Comparison of ENCODE assay signal across 20 cellular contexts in the genomic region with DNA sequence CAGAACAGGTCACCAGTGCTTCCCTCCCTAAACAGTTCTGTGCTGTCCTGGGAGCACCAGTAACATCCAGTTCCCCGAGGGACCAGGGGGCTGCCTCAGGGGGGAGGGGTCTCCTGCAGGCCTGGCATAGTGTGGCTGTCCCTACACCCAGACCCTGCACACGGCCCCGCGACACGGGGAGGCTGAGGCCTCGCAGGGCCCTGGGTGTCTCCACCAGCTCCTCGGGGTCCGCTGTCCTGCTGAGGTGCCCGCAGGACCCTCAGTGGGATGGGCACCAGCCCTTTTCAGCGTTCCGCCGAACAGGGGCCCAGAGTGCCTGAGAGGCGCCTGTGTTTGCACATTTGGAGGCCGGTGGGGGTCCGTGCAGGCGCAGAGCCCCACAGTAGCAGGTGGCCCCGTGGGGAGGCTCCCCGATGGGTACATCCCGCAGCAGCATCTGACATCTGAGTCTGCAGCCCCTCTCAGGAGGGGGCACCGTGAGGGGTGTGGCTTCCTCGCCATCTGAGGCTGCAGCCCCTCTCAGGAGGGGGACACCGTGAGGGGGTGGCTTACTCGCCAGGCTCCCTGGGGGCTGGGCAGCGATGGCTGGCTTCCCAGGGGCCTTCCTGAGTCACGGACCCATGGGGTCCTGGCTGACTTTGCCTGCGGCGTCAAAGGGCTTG. TPM values are rescaled to one million over a fixed set of nuclear protein-coding genes. Genes with fewer than 3 reads are reported as not detected.
A peak's percentile ranks its signal among the peaks of the same experiment; 100 is the strongest.
DNase-seq lines count a peak whose midpoint lies in the region; ATAC-seq, FAIRE-seq and TF ChIP-seq lines count a peak whose summit lies in the region.
"Had no signal": no experiment of that assay in that cellular context is flagged by ENCODE, and none has a peak within 500 bp of the region (broad histone marks: within the 10 kb centered on the region; RNA-seq: fewer than 3 reads in every experiment).

No MANE protein-coding gene starts in this region.

- no peak for TF ChIP-seq EP300 in HepG2 (IDR thresholded peaks at IDR 0.05; ENCODE audit: low read depth in 2 of 2, low read length in 2 of 2)
- no peak for TF ChIP-seq EP300 in HepG2 (CRISPR knock-in tag; IDR thresholded peaks at IDR 0.05; ENCODE audit: borderline replicate concordance)
- no peak for TF ChIP-seq EP300 in K562 (IDR thresholded peaks at IDR 0.05; ENCODE audit: low read length)
- TF ChIP-seq EP300 in transverse colon (IDR thresholded peaks at IDR 0.05; ENCODE audit: low read depth) = no peak

- no peaks in the 10 kb centered on the region for H3K9me3 Mint-ChIP-seq in osteocyte (ENCODE audit: unreplicated experiment)
- H3K9me3 Mint-ChIP-seq in naive thymus-derived CD8-positive, alpha-beta T cell = no peaks in the 10 kb centered on the region
- H3K9me3 Mint-ChIP-seq: CD8-positive, alpha-beta T cell; HFFc6 had no signal

- CTCF ChIA-PET in HepG2 (lab: Yijun Ruan, JAX; ENCODE audit: low intra/inter-chr PET ratio, low total read pairs) (no interaction called here), K562 (lab: Yijun Ruan, JAX; ENCODE audit: low intra/inter-chr PET ratio) (no interaction called here)

- H3K36me3 Mint-ChIP-seq in osteocyte (ENCODE audit: unreplicated experiment) = no peaks in the 10 kb centered on the region
- H3K36me3 Mint-ChIP-seq in naive thymus-derived CD8-positive, alpha-beta T cell = no peaks in the 10 kb centered on the region
- H3K36me3 Mint-ChIP-seq: CD14-positive monocyte; CD8-positive, alpha-beta T cell had no signal

- H3K79me2 ChIP-seq in HepG2 (ENCODE audit: insufficient read depth, low read length) (no peaks in the 10 kb centered on the region), K562 (ENCODE audit: control insufficient read depth, insufficient read depth, low read length) (no peaks in the 10 kb centered on the region)

- in situ Hi-C loops in HepG2 (cut with HindIII; ENCODE audit: extremely low pct_ligation_motif_present, low pct_unique_long_range_greater_than_20kb) (no loop called here), K562 (cut with MboI) (no loop called here), transverse colon (cut with MboI; ENCODE audit: low pct_ligation_motif_present in 1 of 4, low pct_unique_long_range_greater_than_20kb in 1 of 4, low sequenced_read_pairs in 3 of 4) (no loop called here)

- TF ChIP-seq RAD21 in HepG2 (CRISPR knock-in tag; IDR thresholded peaks at IDR 0.05) (no peak), K562 (CRISPR knock-in tag; conservative IDR thresholded peaks at IDR 0.05 in 1 of 2, IDR thresholded peaks at IDR 0.05 in 1 of 2) (no peak)

- no peak for DNase-seq in HepG2 (ENCODE audit: low spot score)
- DNase-seq in right lobe of liver = no peak
- no peak for DNase-seq in K562 (ENCODE audit: extremely low read depth in 1 of 4, low spot score in 3 of 4)
- no peak for DNase-seq in transverse colon
- no peak for DNase-seq in osteocyte (ENCODE audit: extremely low spot score, unreplicated experiment)
- DNase-seq in cerebellar nuclear complex (lab: John Stamatoyannopoulos, UW) = no peak
- no peak for DNase-seq in naive thymus-derived CD8-positive, alpha-beta T cell
- DNase-seq: ACHN; Caco-2; CD8-positive, alpha-beta T cell; DND-41; GDM1; HFFc6; IMR-90 had no signal

- H3K4me2 ChIP-seq in HepG2 (ENCODE audit: low read depth, low read length) (no peak overlapping the region), K562 (ENCODE audit: insufficient read depth, low read length) (no peak overlapping the region)

- POLR2A ChIA-PET in HepG2 (lab: Yijun Ruan, JAX) (interaction anchor here (1.0 kb wide), 1 partner anchor 9 kb away, joined by 4 read pairs; no protein-coding TSS in a partner anchor), K562 (lab: Yijun Ruan, JAX) (no interaction called here)
- POLR2A ChIA-PET in naive thymus-derived CD8-positive, alpha-beta T cell (lab: Charles Lee) = no interaction called here

- H3K4me3 Mint-ChIP-seq in osteocyte (ENCODE audit: unreplicated experiment) = no peak overlapping the region
- H3K4me3 Mint-ChIP-seq in naive thymus-derived CD8-positive, alpha-beta T cell = no peak overlapping the region
- H3K4me3 Mint-ChIP-seq: CD14-positive monocyte; CD8-positive, alpha-beta T cell; HFFc6 had no signal

- no peaks in the 10 kb centered on the region for H3K4me1 Mint-ChIP-seq in osteocyte (ENCODE audit: unreplicated experiment)
- H3K4me1 Mint-ChIP-seq in naive thymus-derived CD8-positive, alpha-beta T cell = peaks cover 8 to 24% (median 22%) of the 10 kb centered on the region in 4 donors

- no peak for TF ChIP-seq POLR2A in HepG2 (IDR thresholded peaks at IDR 0.05; ENCODE audit: insufficient read depth in 1 of 2, low read depth in 2 of 2, low read length in 2 of 2)
- TF ChIP-seq POLR2A in right lobe of liver (IDR thresholded peaks at IDR 0.05) = no peak
- TF ChIP-seq POLR2A in K562 (conservative IDR thresholded peaks at IDR 0.05) = no peak
- no peak for TF ChIP-seq POLR2A in transverse colon (IDR thresholded peaks at IDR 0.05)

- H3K9ac ChIP-seq in HepG2 (ENCODE audit: insufficient read depth, low read depth, low read length) = no peak overlapping the region
- H3K9ac ChIP-seq in K562 (ENCODE audit: insufficient read depth in 1 of 2, low read depth in 2 of 2, low read length in 2 of 2) = peak overlapping the region in 1 of 2 experiments; percentile 83; a peak in 2 of 4 replicates
- peak overlapping the region in 1 of 2 donors; percentile 12 for H3K9ac ChIP-seq in mucosa of rectum (ENCODE audit: low read depth in 1 of 2, low read length in 2 of 2)

- H2AFZ ChIP-seq in HepG2 (ENCODE audit: low read length) = no peak overlapping the region
- peak overlapping the region; percentile 72; the same call in 1 of the 2 replicates for H2AFZ ChIP-seq in K562 (ENCODE audit: low read depth, low read length)

- intact Hi-C loops in HepG2 (cut with micrococcal nuclease; ENCODE audit: unreplicated experiment) (no loop called here), right lobe of liver (cut with DNase I) (no loop called here), K562 (cut with micrococcal nuclease) (no loop called here), transverse colon (cut with DNase I; ENCODE audit: low total_unique reads) (no loop called here)

- no peaks in the 10 kb centered on the region for H4K20me1 ChIP-seq in HepG2 (ENCODE audit: insufficient read depth, low read length)
- no peaks in the 10 kb centered on the region for H4K20me1 ChIP-seq in K562 (replicated peaks; ENCODE audit: control insufficient read depth, insufficient read depth, low read length)

- H3K27ac ChIP-seq in HepG2 (ENCODE audit: extremely low read length, insufficient read depth, low read length) (no peak overlapping the region), right lobe of liver (no peak overlapping the region), K562 (ENCODE audit: extremely low read depth, low read depth, low read length) (no peak overlapping the region), mucosa of rectum (ENCODE audit: low read depth in 2 of 2, low read length in 2 of 2) (peak overlapping the region; percentile 94 to 98), transverse colon (peak overlapping the region; percentile 88 to 93 (median 92))

- H3K27me3 Mint-ChIP-seq in osteocyte (ENCODE audit: unreplicated experiment) = peaks cover 4% of the 10 kb centered on the region
- no peaks in the 10 kb centered on the region for H3K27me3 Mint-ChIP-seq in naive thymus-derived CD8-positive, alpha-beta T cell

- no peak overlapping the region for H3K4me3 ChIP-seq in HepG2 (replicated peaks in 1 of 3; ENCODE audit: insufficient read depth in 1 of 3, low read depth in 2 of 3, low read length in 3 of 3)
- no peak overlapping the region for H3K4me3 ChIP-seq in right lobe of liver
- H3K4me3 ChIP-seq in K562 = no peak overlapping the region
- H3K4me3 ChIP-seq in mucosa of rectum (ENCODE audit: low read length in 2 of 2) = no peak overlapping the region
- no peak overlapping the region for H3K4me3 ChIP-seq in transverse colon
- H3K4me3 ChIP-seq: HAP-1 had no signal

- no peaks in the 10 kb centered on the region for H3K9me1 ChIP-seq in K562 (ENCODE audit: control insufficient read depth, insufficient read depth, low read length)

- H3K9me3 ChIP-seq in HepG2 (ENCODE audit: low read length) (no peaks in the 10 kb centered on the region), right lobe of liver (no peaks in the 10 kb centered on the region), K562 (replicated peaks; ENCODE audit: control insufficient read depth, insufficient read depth, low read depth, low read length) (no peaks in the 10 kb centered on the region), mucosa of rectum (ENCODE audit: control insufficient read depth in 2 of 2, low read length in 2 of 2) (no peaks in the 10 kb centered on the region), transverse colon (no peaks in the 10 kb centered on the region)
- H3K9me3 ChIP-seq: Caco-2, HAP-1 had no signal

- no peak overlapping the region for H3K27ac Mint-ChIP-seq in osteocyte (ENCODE audit: unreplicated experiment)
- H3K27ac Mint-ChIP-seq in naive thymus-derived CD8-positive, alpha-beta T cell = no peak overlapping the region
- H3K27ac Mint-ChIP-seq: CD14-positive monocyte; CD8-positive, alpha-beta T cell; HFFc6 had no signal

- no peaks in the 10 kb centered on the region for H3K27me3 ChIP-seq in HepG2 (ENCODE audit: control insufficient read depth in 1 of 2, insufficient read depth in 2 of 2, low read length in 2 of 2)
- H3K27me3 ChIP-seq in right lobe of liver = no peaks in the 10 kb centered on the region
- H3K27me3 ChIP-seq in K562 (ENCODE audit: control insufficient read depth in 2 of 2, insufficient read depth in 2 of 2, low read length in 2 of 2) = peaks cover 1 to 2% of the 10 kb centered on the region in 2 experiments; a peak in 2 of 5 replicates
- no peaks in the 10 kb centered on the region for H3K27me3 ChIP-seq in mucosa of rectum (ENCODE audit: control insufficient read depth in 2 of 2, insufficient read depth in 2 of 2, low read length in 2 of 2)
- H3K27me3 ChIP-seq in transverse colon = peaks cover 13% of the 10 kb centered on the region

- FAIRE-seq in HepG2 (lab: Jason Lieb, UNC) (no peak), K562 (lab: Jason Lieb, UNC) (no peak)
- FAIRE-seq: GM12892, H1 had no signal

- H3K36me3 ChIP-seq in HepG2 (replicated peaks in 1 of 2; ENCODE audit: control insufficient read depth in 1 of 2, insufficient read depth in 2 of 2, low read length in 2 of 2) (no peaks in the 10 kb centered on the region), right lobe of liver (no peaks in the 10 kb centered on the region), K562 (ENCODE audit: control insufficient read depth, insufficient read depth, low read length) (no peaks in the 10 kb centered on the region), mucosa of rectum (ENCODE audit: control insufficient read depth in 2 of 2, insufficient read depth in 2 of 2, low read length in 2 of 2) (no peaks in the 10 kb centered on the region), transverse colon (no peaks in the 10 kb centered on the region)
- H3K36me3 ChIP-seq: HAP-1 had no signal

- 91% methylated on average over 1 of the region's 27 CpGs for WGBS in HepG2 (ENCODE audit: low lambda C conversion rate)
- 60% methylated on average over 1 of the region's 27 CpGs for WGBS in right lobe of liver (ENCODE audit: insufficient coverage, low coverage, low lambda C conversion rate, missing lambda C conversion rate)
- WGBS in K562 (ENCODE audit: insufficient coverage, low coverage, missing lambda C conversion rate) = 87% methylated on average over 25 of the region's 27 CpGs
- WGBS in transverse colon (ENCODE audit: low coverage in 1 of 2), 2 donors = 88% methylated on average over 26 of the region's 27 CpGs; no CpG with 5 or more reads in 1 of the 2 donors

- no TSS peak for BruUV-seq in HepG2 (replicated peaks; lab: Mats Ljungman, UMichigan)
- no TSS peak for BruUV-seq in K562 (replicated peaks; lab: Mats Ljungman, UMichigan)

- H3K4me1 ChIP-seq in HepG2 (ENCODE audit: insufficient read depth, low read length) (peaks cover 55% of the 10 kb centered on the region), right lobe of liver (no peaks in the 10 kb centered on the region), K562 (replicated peaks in 1 of 2; ENCODE audit: control insufficient read depth in 2 of 2, insufficient read depth in 2 of 2, low read length in 2 of 2) (peaks cover 16 to 79% of the 10 kb centered on the region in 2 experiments), mucosa of rectum (ENCODE audit: control insufficient read depth in 2 of 2, insufficient read depth in 2 of 2, low read length in 2 of 2) (peaks cover 27 to 51% of the 10 kb centered on the region in 2 donors), transverse colon (peaks cover 12 to 76% (median 45%) of the 10 kb centered on the region in 4 donors)
- H3K4me1 ChIP-seq: HAP-1 had no signal

- no peak for ATAC-seq in HepG2
- ATAC-seq in right lobe of liver = no peak
- no peak for ATAC-seq in K562
- ATAC-seq in naive thymus-derived CD8-positive, alpha-beta T cell = no peak
- ATAC-seq: CD8-positive, alpha-beta T cell had no signal

- TF ChIP-seq CTCF in HepG2 (CRISPR knock-in tag; IDR thresholded peaks at IDR 0.05) (no peak), right lobe of liver (IDR thresholded peaks at IDR 0.05) (no peak), K562 (IDR thresholded peaks at IDR 0.05 in 2 of 3, conservative IDR thresholded peaks at IDR 0.05 in 1 of 3; ENCODE audit: insufficient read depth in 2 of 3, low read depth in 1 of 3, low read length in 3 of 3) (no peak), transverse colon (IDR thresholded peaks at IDR 0.05) (no peak), osteocyte (IDR thresholded peaks at IDR 0.05) (no peak)

RNA-seq across cellular contexts. Expression of a gene that starts 18.5 kb away (rescaled TPM):
- 3.8 and 6.7 TPM in 2 replicates for total RNA-seq in HepG2 (2016; rRNA removed; fragmentation: Illumina TruSeq; extraction: Trizol)
- total RNA-seq in HepG2 (2016; cell fraction: cytosol; rRNA removed; fragmentation: Illumina TruSeq; extraction: Trizol; ENCODE audit: low read depth) = 6.3 and 6.8 TPM in 2 replicates
- total RNA-seq in HepG2 (2016; cell fraction: insoluble cytoplasmic fraction; rRNA removed; fragmentation: Illumina TruSeq; extraction: Trizol) = 3.6 and 6.6 TPM in 2 replicates
- total RNA-seq in HepG2 (2016; cell fraction: membrane; rRNA removed; fragmentation: Illumina TruSeq; extraction: Trizol) = 7.4 and 7.9 TPM in 2 replicates
- 6.3 and 7.7 TPM in 2 replicates for total RNA-seq in HepG2 (2016; cell fraction: nucleus; rRNA removed; fragmentation: Illumina TruSeq; extraction: Trizol)
- polyA plus RNA-seq in HepG2 (2011; rRNA removed) = 3.8 and 4.2 TPM in 2 replicates
- 1.7 and 4.2 TPM in 2 replicates for polyA plus RNA-seq in HepG2 (2011; cell fraction: cytosol; rRNA removed)
- polyA plus RNA-seq in HepG2 (2011; cell fraction: nucleus; rRNA removed) = 22.9 and 35.9 TPM in 2 replicates
- polyA plus RNA-seq in HepG2 (2012) = 2.8 and 3.2 TPM in 2 replicates
- polyA plus RNA-seq in HepG2 (2016; cell fraction: cytosol; fragmentation: Illumina TruSeq; extraction: Trizol; ENCODE audit: low read depth) = 4.7 and 6.0 TPM in 2 replicates
- 3.5 and 4.0 TPM in 2 replicates for polyA plus RNA-seq in HepG2 (2016; cell fraction: insoluble cytoplasmic fraction; fragmentation: Illumina TruSeq; extraction: Trizol; ENCODE audit: low read depth)
- polyA plus RNA-seq in HepG2 (2016; cell fraction: membrane; fragmentation: Illumina TruSeq; extraction: Trizol; ENCODE audit: low read depth) = 7.0 and 8.1 TPM in 2 replicates
- 19.9 and 20.1 TPM in 2 replicates for polyA plus RNA-seq in HepG2 (2016; cell fraction: nucleus; fragmentation: Illumina TruSeq; extraction: Trizol; ENCODE audit: insufficient read depth, low read depth)
- polyA minus RNA-seq in HepG2 (2011; rRNA and poly(A)+ RNA removed; ENCODE audit: low replicate concordance) = 2.9 and 5.6 TPM in 2 replicates
- polyA minus RNA-seq in HepG2 (2011; cell fraction: cytosol; rRNA and poly(A)+ RNA removed) = 2.1 and 2.2 TPM in 2 replicates
- polyA minus RNA-seq in HepG2 (2011; cell fraction: nucleus; rRNA and poly(A)+ RNA removed) = 3.7 and 4.5 TPM in 2 replicates
- 1 to 10 TPM; 4.0 to 7.7 (median 6.4) TPM for total RNA-seq in right lobe of liver
- 35.9 and 114 TPM in 2 replicates for total RNA-seq in K562 (2011; cell fraction: chromatin; rRNA removed; ENCODE audit: low replicate concordance)
- total RNA-seq in K562 (2011; cell fraction: nucleolus; rRNA removed) = 121 and 123 TPM in 2 replicates
- total RNA-seq in K562 (2011; cell fraction: nucleoplasm; rRNA removed) = 60.4 and 67.1 TPM in 2 replicates
- total RNA-seq in K562 (2014; rRNA removed) = 34.0 and 50.2 TPM in 2 replicates
- 1.0 and 1.4 TPM in 2 replicates for total RNA-seq in K562 (2014; rRNA removed; fragmentation: Illumina TruSeq; extraction: Trizol)
- total RNA-seq in K562 (2015; rRNA removed; fragmentation: Illumina TruSeq; extraction: Trizol) = 10.6 and 12.2 TPM in 2 replicates
- total RNA-seq in K562 (2021) = 42.3 and 46.4 TPM in 2 replicates
- polyA plus RNA-seq in K562 (2011; rRNA removed) = 13.2 and 23.8 TPM in 2 replicates
- 21.2 and 54.5 TPM in 2 replicates for polyA plus RNA-seq in K562 (2011; cell fraction: cytosol; rRNA removed)
- polyA plus RNA-seq in K562 (2011; cell fraction: nucleus; rRNA removed) = 125 and 192 TPM in 2 replicates
- 23.9 and 32.3 TPM in 2 replicates for polyA plus RNA-seq in K562 (2012)
- polyA plus RNA-seq in K562 (2014; fragmentation: Illumina TruSeq; extraction: Trizol) = 6.3 and 17.8 TPM in 2 replicates
- under 1 TPM; 0.28 to 0.60 TPM for polyA plus RNA-seq in K562 (2014; fragmentation: Nextera tagmentation; extraction: Ambion mirVana)
- 52.8 and 54.9 TPM in 2 replicates for polyA plus RNA-seq in K562 (2014; rRNA removed)
- 3.2 and 3.9 TPM in 2 replicates for polyA minus RNA-seq in K562 (2011; rRNA and poly(A)+ RNA removed)
- polyA minus RNA-seq in K562 (2011; cell fraction: cytosol; rRNA and poly(A)+ RNA removed) = 12.4 and 13.6 TPM in 2 replicates
- polyA minus RNA-seq in K562 (2011; cell fraction: nucleus; rRNA and poly(A)+ RNA removed) = 34.3 and 38.5 TPM in 2 replicates
- 100 to 1,000 TPM in 1 of 4 donors, 10 to 100 TPM in 3; 23.6 to 108 (median 47.3) TPM for total RNA-seq in transverse colon
- total RNA-seq in osteocyte = 16.9 and 17.9 TPM in 2 replicates
- total RNA-seq in naive thymus-derived CD8-positive, alpha-beta T cell = 10 to 100 TPM; 24.9 to 26.5 TPM
- 10 to 100 TPM in 1 of 3 donors, 1 to 10 TPM in 2; 3.2 to 10.7 (median 6.2) TPM for polyA plus RNA-seq in naive thymus-derived CD8-positive, alpha-beta T cell

RNA-seq across cellular contexts. Expression of a gene that starts 39.2 kb away (rescaled TPM):
- total RNA-seq in HepG2 (2016; rRNA removed; fragmentation: Illumina TruSeq; extraction: Trizol) (not detected in 2 replicates), right lobe of liver (not detected), K562 (2014; rRNA removed) (not detected in 2 replicates), K562 (2014; rRNA removed; fragmentation: Illumina TruSeq; extraction: Trizol) (not detected in 2 replicates), K562 (2015; rRNA removed; fragmentation: Illumina TruSeq; extraction: Trizol) (not detected in 2 replicates), K562 (2021) (not detected in 2 replicates), transverse colon (under 1 TPM in 2 of 4 donors, not detected in 2; 0.40 to 0.48 TPM), osteocyte (not detected in 2 replicates)
- not detected in 2 replicates for total RNA-seq in HepG2 (2016; cell fraction: cytosol; rRNA removed; fragmentation: Illumina TruSeq; extraction: Trizol; ENCODE audit: low read depth)
- total RNA-seq in HepG2 (2016; cell fraction: insoluble cytoplasmic fraction; rRNA removed; fragmentation: Illumina TruSeq; extraction: Trizol) = not detected in 2 replicates
- total RNA-seq in HepG2 (2016; cell fraction: membrane; rRNA removed; fragmentation: Illumina TruSeq; extraction: Trizol) = not detected in 2 replicates
- total RNA-seq in HepG2 (2016; cell fraction: nucleus; rRNA removed; fragmentation: Illumina TruSeq; extraction: Trizol) = not detected in 2 replicates
- polyA plus RNA-seq in HepG2 (2011; rRNA removed) (not detected in 2 replicates), K562 (2011; rRNA removed) (not detected in 2 replicates), K562 (2014; fragmentation: Illumina TruSeq; extraction: Trizol) (not detected in 2 replicates), K562 (2014; fragmentation: Nextera tagmentation; extraction: Ambion mirVana) (not detected), K562 (2014; rRNA removed) (not detected in 2 replicates)
- polyA plus RNA-seq in HepG2 (2011; cell fraction: cytosol; rRNA removed) = 0.06 and 0.08 TPM in 2 replicates
- polyA plus RNA-seq in HepG2 (2011; cell fraction: nucleus; rRNA removed) = 0.24 and 0.48 TPM in 2 replicates
- 0.07 TPM in 1 of 2 replicates, not detected in the other for polyA plus RNA-seq in HepG2 (2012)
- polyA plus RNA-seq in HepG2 (2016; cell fraction: cytosol; fragmentation: Illumina TruSeq; extraction: Trizol; ENCODE audit: low read depth) = not detected in 2 replicates
- not detected in 2 replicates for polyA plus RNA-seq in HepG2 (2016; cell fraction: insoluble cytoplasmic fraction; fragmentation: Illumina TruSeq; extraction: Trizol; ENCODE audit: low read depth)
- not detected in 2 replicates for polyA plus RNA-seq in HepG2 (2016; cell fraction: membrane; fragmentation: Illumina TruSeq; extraction: Trizol; ENCODE audit: low read depth)
- not detected in 2 replicates for polyA plus RNA-seq in HepG2 (2016; cell fraction: nucleus; fragmentation: Illumina TruSeq; extraction: Trizol; ENCODE audit: insufficient read depth, low read depth)
- 0.18 TPM in 1 of 2 replicates, not detected in the other for polyA minus RNA-seq in HepG2 (2011; rRNA and poly(A)+ RNA removed; ENCODE audit: low replicate concordance)
- polyA minus RNA-seq in HepG2 (2011; cell fraction: cytosol; rRNA and poly(A)+ RNA removed) = not detected in 2 replicates
- polyA minus RNA-seq in HepG2 (2011; cell fraction: nucleus; rRNA and poly(A)+ RNA removed) = not detected in 2 replicates
- 0.21 TPM in 1 of 2 replicates, not detected in the other for total RNA-seq in K562 (2011; cell fraction: chromatin; rRNA removed; ENCODE audit: low replicate concordance)
- total RNA-seq in K562 (2011; cell fraction: nucleolus; rRNA removed) = 0.17 TPM in 1 of 2 replicates, not detected in the other
- total RNA-seq in K562 (2011; cell fraction: nucleoplasm; rRNA removed) = not detected in 2 replicates
- 0.06 TPM in 1 of 2 replicates, not detected in the other for polyA plus RNA-seq in K562 (2011; cell fraction: cytosol; rRNA removed)
- polyA plus RNA-seq in K562 (2011; cell fraction: nucleus; rRNA removed) = 0.07 and 0.38 TPM in 2 replicates
- polyA plus RNA-seq in K562 (2012) = 0.10 TPM in 1 of 2 replicates, not detected in the other
- polyA minus RNA-seq in K562 (2011; rRNA and poly(A)+ RNA removed) = not detected in 2 replicates
- polyA minus RNA-seq in K562 (2011; cell fraction: cytosol; rRNA and poly(A)+ RNA removed) = not detected in 2 replicates
- polyA minus RNA-seq in K562 (2011; cell fraction: nucleus; rRNA and poly(A)+ RNA removed) = 0.13 TPM in 1 of 2 replicates, not detected in the other
- total RNA-seq in naive thymus-derived CD8-positive, alpha-beta T cell = not detected
- polyA plus RNA-seq in naive thymus-derived CD8-positive, alpha-beta T cell = not detected
- total RNA-seq: A172; CD8-positive, alpha-beta T cell; HFFc6; IMR-90 had no signal
- polyA plus RNA-seq: IMR-90 had no signal

Comparison
In these comparisons a context has a peak if more than half of its experiments do, and no peak if none do; other contexts are left out.
1. H3K27ac ChIP-seq: peak in mucosa of rectum (2 of 2) and transverse colon (4 of 4); none in HepG2 (single experiment), right lobe of liver (0 of 3) and K562 (single experiment).